ENCODE assay signal across 9 cellular contexts in genomic region chr22:37591823-37592404, GRCh38. TPM values are rescaled to one million over a fixed set of nuclear protein-coding genes. Genes with fewer than 3 reads are reported as not detected.
DNase-seq lines count a peak whose midpoint lies in the region; ATAC-seq and TF ChIP-seq lines count a peak whose summit lies in the region.
"Had no signal": no experiment of that assay in that cellular context is flagged by ENCODE, and none has a peak within 500 bp of the region (broad histone marks: within the 10 kb centered on the region; RNA-seq: fewer than 3 reads in every experiment).

No MANE protein-coding gene starts in this region.

- POLR2A ChIA-PET in activated CD8-positive, alpha-beta T cell treated with anti-CD3 and anti-CD28 coated beads for 36 hours (lab: Charles Lee) = interaction anchor here (0.8 to 1.8 kb wide), 13 partner anchors 10 to 107 kb away, joined by 3 to 12 read pairs (median 4); no protein-coding TSS in a partner anchor

- H3K9me3 ChIP-seq in lower lobe of right lung = no peaks in the 10 kb centered on the region
- no peaks in the 10 kb centered on the region for H3K9me3 ChIP-seq in upper lobe of right lung

- H3K27me3 ChIP-seq in lower lobe of right lung (ENCODE audit: low read depth) = no peaks in the 10 kb centered on the region
- no peaks in the 10 kb centered on the region for H3K27me3 ChIP-seq in upper lobe of right lung
- no peaks in the 10 kb centered on the region for H3K27me3 ChIP-seq in brain microvascular endothelial cell (replicated peaks)

- peak overlapping the region; percentile 51 for H3K27ac ChIP-seq in lower lobe of right lung
- H3K27ac ChIP-seq in upper lobe of right lung = peak overlapping the region; percentile 32
- no peak overlapping the region for H3K27ac ChIP-seq in brain microvascular endothelial cell

- H3K4me3 Mint-ChIP-seq in stimulated activated naive CD8-positive, alpha-beta T cell treated with anti-CD3 and anti-CD28 coated beads, Interleukin-15, Interleukin-2, amounts not matched to agents 100 ng/mL and 50 ng/mL, for 24 hours = peak overlapping the region; percentile 74
- peak overlapping the region; percentile 76 for H3K4me3 Mint-ChIP-seq in activated CD8-positive, alpha-beta T cell treated with anti-CD3 and anti-CD28 coated beads for 36 hours

- no peak for DNase-seq in stimulated activated naive CD8-positive, alpha-beta T cell treated with anti-CD3 and anti-CD28 coated beads, Interleukin-15, Interleukin-2, amounts not matched to agents 100 U/mL and 50 U/mL, for 24 hours
- DNase-seq in activated CD8-positive, alpha-beta T cell treated with anti-CD3 and anti-CD28 coated beads for 36 hours = no peak
- DNase-seq in lower lobe of right lung (no peak), upper lobe of right lung (no peak), brain microvascular endothelial cell (no peak), DMS53 treated with DMSO at 0.1 percent for 48 hours (lab: John Stamatoyannopoulos, UW; ENCODE audit: unreplicated experiment) (no peak)

- ATAC-seq in stimulated activated naive CD8-positive, alpha-beta T cell treated with anti-CD3 and anti-CD28 coated beads, Interleukin-15, Interleukin-2, amounts not matched to agents 100 U/mL and 50 U/mL, for 24 hours = no peak
- no peak for ATAC-seq in activated CD8-positive, alpha-beta T cell treated with anti-CD3 and anti-CD28 coated beads for 36 hours
- ATAC-seq in lower lobe of right lung (no peak), upper lobe of right lung (no peak), HG03135 (IDR thresholded peaks at IDR 0.05; ENCODE audit: unreplicated experiment) (no peak)

- CTCF ChIA-PET in activated CD8-positive, alpha-beta T cell treated with anti-CD3 and anti-CD28 coated beads for 36 hours (lab: Charles Lee) = interaction anchor here (0.6 to 8.3 kb wide), 42 partner anchors 9 to 443 kb away, joined by 3 to 166 read pairs (median 4); partner anchors contain the start of genes GGA1, LGALS1, LGALS2 and MFNG

- no peaks in the 10 kb centered on the region for H3K36me3 ChIP-seq in lower lobe of right lung
- H3K36me3 ChIP-seq in upper lobe of right lung = no peaks in the 10 kb centered on the region
- no peaks in the 10 kb centered on the region for H3K36me3 ChIP-seq in brain microvascular endothelial cell (replicated peaks)

- in situ Hi-C loops in brain microvascular endothelial cell (cut with HindIII; ENCODE audit: low pct_ligation_motif_present, low sequenced_read_pairs) = no loop called here

- H3K36me3 Mint-ChIP-seq in stimulated activated naive CD8-positive, alpha-beta T cell treated with anti-CD3 and anti-CD28 coated beads, Interleukin-15, Interleukin-2, amounts not matched to agents 100 ng/mL and 50 ng/mL, for 24 hours (ENCODE audit: low read depth) = no peaks in the 10 kb centered on the region
- H3K36me3 Mint-ChIP-seq in activated CD8-positive, alpha-beta T cell treated with anti-CD3 and anti-CD28 coated beads for 36 hours (ENCODE audit: low read depth) = no peaks in the 10 kb centered on the region

- no peaks in the 10 kb centered on the region for H3K27me3 Mint-ChIP-seq in stimulated activated naive CD8-positive, alpha-beta T cell treated with anti-CD3 and anti-CD28 coated beads, Interleukin-15, Interleukin-2, amounts not matched to agents 100 ng/mL and 50 ng/mL, for 24 hours
- H3K27me3 Mint-ChIP-seq in activated CD8-positive, alpha-beta T cell treated with anti-CD3 and anti-CD28 coated beads for 36 hours = no peaks in the 10 kb centered on the region

- intact Hi-C loops in activated CD8-positive, alpha-beta T cell treated with anti-CD3 and anti-CD28 coated beads for 36 hours (cut with micrococcal nuclease) = loop anchor here (2.0 kb wide), 1 partner anchor 53 kb away; no protein-coding TSS in a partner anchor
- intact Hi-C loops in lower lobe of right lung (cut with DNase I) = loop anchor here (10.0 kb wide), 1 partner anchor 47 kb away; no protein-coding TSS in a partner anchor
- intact Hi-C loops in upper lobe of right lung (cut with DNase I) = no loop called here

- TF ChIP-seq CTCF in activated CD8-positive, alpha-beta T cell treated with anti-CD3 and anti-CD28 coated beads for 36 hours (IDR thresholded peaks at IDR 0.05) = no peak
- TF ChIP-seq CTCF in lower lobe of right lung (IDR thresholded peaks at IDR 0.05) (no peak), upper lobe of right lung (IDR thresholded peaks at IDR 0.05) (no peak), brain microvascular endothelial cell (IDR thresholded peaks at IDR 0.05; ENCODE audit: low read depth, low read length, missing control alignments) (no peak)

- peaks cover 11% of the 10 kb centered on the region for H3K4me1 Mint-ChIP-seq in stimulated activated naive CD8-positive, alpha-beta T cell treated with anti-CD3 and anti-CD28 coated beads, Interleukin-15, Interleukin-2, amounts not matched to agents 100 ng/mL and 50 ng/mL, for 24 hours (ENCODE audit: low read depth)
- H3K4me1 Mint-ChIP-seq in activated CD8-positive, alpha-beta T cell treated with anti-CD3 and anti-CD28 coated beads for 36 hours (ENCODE audit: low read depth) = peaks cover 11% of the 10 kb centered on the region

- no peaks in the 10 kb centered on the region for H3K9me3 Mint-ChIP-seq in stimulated activated naive CD8-positive, alpha-beta T cell treated with anti-CD3 and anti-CD28 coated beads, Interleukin-15, Interleukin-2, amounts not matched to agents 100 ng/mL and 50 ng/mL, for 24 hours
- no peaks in the 10 kb centered on the region for H3K9me3 Mint-ChIP-seq in activated CD8-positive, alpha-beta T cell treated with anti-CD3 and anti-CD28 coated beads for 36 hours

- peak overlapping the region; percentile 79 for H3K27ac Mint-ChIP-seq in stimulated activated naive CD8-positive, alpha-beta T cell treated with anti-CD3 and anti-CD28 coated beads, Interleukin-15, Interleukin-2, amounts not matched to agents 100 ng/mL and 50 ng/mL, for 24 hours
- H3K27ac Mint-ChIP-seq in activated CD8-positive, alpha-beta T cell treated with anti-CD3 and anti-CD28 coated beads for 36 hours = peak overlapping the region; percentile 77

- peak overlapping the region; percentile 3 for H3K4me3 ChIP-seq in lower lobe of right lung
- peak overlapping the region; percentile 3 for H3K4me3 ChIP-seq in upper lobe of right lung
- no peak overlapping the region for H3K4me3 ChIP-seq in brain microvascular endothelial cell (ENCODE audit: low read depth, low read length)

- H3K4me1 ChIP-seq in lower lobe of right lung (peaks cover 31% of the 10 kb centered on the region), upper lobe of right lung (peaks cover 9% of the 10 kb centered on the region)

RNA-seq across cellular contexts. Expression of gene LGALS2, which starts 12.0 kb away (rescaled TPM):
- total RNA-seq in activated CD8-positive, alpha-beta T cell treated with anti-CD3 and anti-CD28 coated beads for 36 hours = not detected
- total RNA-seq in lower lobe of right lung (1.9 TPM), upper lobe of right lung (2.5 TPM)
- total RNA-seq: cardiac septum had no signal

RNA-seq across cellular contexts. Expression of gene GGA1, which starts 16.7 kb away (rescaled TPM):
- 10 to 100 TPM; 59.7 to 62.8 TPM for total RNA-seq in activated CD8-positive, alpha-beta T cell treated with anti-CD3 and anti-CD28 coated beads for 36 hours
- total RNA-seq in lower lobe of right lung = 64.8 TPM
- total RNA-seq in upper lobe of right lung = 64.4 TPM

RNA-seq across cellular contexts. Expression of gene CDC42EP1, which starts 31.6 kb away (rescaled TPM):
- under 1 TPM; 0.59 to 0.72 TPM for total RNA-seq in activated CD8-positive, alpha-beta T cell treated with anti-CD3 and anti-CD28 coated beads for 36 hours
- total RNA-seq in lower lobe of right lung = 46.0 TPM
- 73.9 TPM for total RNA-seq in upper lobe of right lung

RNA-seq across cellular contexts. Expression of gene SH3BP1, which starts 47.6 kb away (rescaled TPM):
- total RNA-seq in activated CD8-positive, alpha-beta T cell treated with anti-CD3 and anti-CD28 coated beads for 36 hours = 100 to 1,000 TPM; 122 to 128 TPM
- total RNA-seq in lower lobe of right lung (34.8 TPM), upper lobe of right lung (28.3 TPM)

Comparison
In these comparisons a context has a peak if more than half of its experiments do, and no peak if none do; other contexts are left out.
1. RNA of gene CDC42EP1, which starts 31.6 kb away (total RNA-seq): 73.9 TPM in upper lobe of right lung (single experiment) and 46.0 TPM in lower lobe of right lung (single experiment); 0.59 to 0.72 TPM in activated CD8-positive, alpha-beta T cell treated with anti-CD3 and anti-CD28 coated beads for 36 hours; every median in the first group is over 10 times any median in the second.